In the genomic region with DNA sequence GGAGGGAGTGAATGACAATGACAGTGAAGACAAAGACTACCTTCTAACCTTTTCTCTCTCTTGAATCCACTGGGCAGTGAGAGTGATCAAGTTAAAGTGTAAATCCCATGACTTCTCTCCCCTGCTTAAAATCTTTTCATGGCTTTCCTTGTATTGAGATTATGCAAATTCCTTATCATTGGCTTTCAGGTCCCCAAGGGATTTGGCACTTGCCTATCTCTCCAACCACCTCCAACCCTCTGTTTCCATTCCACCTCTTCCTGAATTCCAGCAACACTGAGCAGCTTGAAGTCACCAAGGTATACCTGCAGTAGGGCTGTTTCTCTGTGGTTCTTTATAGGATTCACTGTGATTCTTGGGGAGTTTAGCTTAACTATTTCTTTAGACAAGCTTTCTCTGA, we compare ENCODE assay signal across 11 cellular contexts. TPM values are rescaled to one million over a fixed set of nuclear protein-coding genes. Genes with fewer than 3 reads are reported as not detected.
DNase-seq lines count a peak whose midpoint lies in the region; ATAC-seq and TF ChIP-seq lines count a peak whose summit lies in the region.
"Had no signal": no experiment of that assay in that cellular context is flagged by ENCODE, and none has a peak within 500 bp of the region (broad histone marks: within the 10 kb centered on the region; RNA-seq: fewer than 3 reads in every experiment).

No MANE protein-coding gene starts in this region.

- peaks cover 6% of the 10 kb centered on the region; the same call in 2 of the 3 replicates for H3K4me1 Mint-ChIP-seq in GM23338
- peaks cover 10 to 20% of the 10 kb centered on the region in 2 experiments for H3K4me1 Mint-ChIP-seq in H9
- H3K4me1 Mint-ChIP-seq in endothelial cell (ENCODE audit: unreplicated experiment): peaks cover 5% of the 10 kb centered on the region
- H3K4me1 Mint-ChIP-seq in activated CD8-positive, alpha-beta memory T cell treated with anti-CD3 and anti-CD28 coated beads, Interleukin-2, amount 10 ng/mL, durations not matched to agents 7 days and 5 days: no peaks in the 10 kb centered on the region
- H3K4me1 Mint-ChIP-seq: CD4-positive, CD25-positive, alpha-beta regulatory T cell had no signal

- H3K9me3 Mint-ChIP-seq in GM23338 (peaks cover 20% of the 10 kb centered on the region), H9 (peaks cover 20% of the 10 kb centered on the region in 2 experiments), endothelial cell (ENCODE audit: unreplicated experiment) (no peaks in the 10 kb centered on the region)
- peaks cover 4% of the 10 kb centered on the region for H3K9me3 Mint-ChIP-seq in activated CD8-positive, alpha-beta memory T cell treated with anti-CD3 and anti-CD28 coated beads, Interleukin-2, amount 10 ng/mL, durations not matched to agents 7 days and 5 days (ENCODE audit: low read depth)

- no peak for TF ChIP-seq CTCF in GM23338 (conservative IDR thresholded peaks at IDR 0.05; ENCODE audit: low read depth in 2 of 2)
- TF ChIP-seq CTCF in H9 (conservative IDR thresholded peaks at IDR 0.05): no peak
- TF ChIP-seq CTCF in endothelial cell (IDR thresholded peaks at IDR 0.05; ENCODE audit: unreplicated experiment): no peak
- TF ChIP-seq CTCF in spleen (IDR thresholded peaks at IDR 0.05 in 8 of 11, conservative IDR thresholded peaks at IDR 0.05 in 3 of 11): no peak

- H3K27ac Mint-ChIP-seq in GM23338 (no peak overlapping the region), H9 (peak overlapping the region in 2 of 3 experiments; percentile 33 to 50; a peak in 2 of 7 replicates), endothelial cell (ENCODE audit: unreplicated experiment) (peak overlapping the region; percentile 64)
- no peak overlapping the region for H3K27ac Mint-ChIP-seq in activated CD8-positive, alpha-beta memory T cell treated with anti-CD3 and anti-CD28 coated beads, Interleukin-2, amount 10 ng/mL, durations not matched to agents 7 days and 5 days

- no peak overlapping the region for H3K4ac ChIP-seq in H9 (ENCODE audit: low read depth, low read length)

- H3K9me2 ChIP-seq in GM23338 (ENCODE audit: insufficient read depth): no peaks in the 10 kb centered on the region

- peak overlapping the region; percentile 84; the same call in 1 of the 2 replicates for H2AFZ ChIP-seq in GM23338
- no peak overlapping the region for H2AFZ ChIP-seq in H9 (ENCODE audit: low read length)

- H4K20me1 ChIP-seq in GM23338 (replicated peaks; ENCODE audit: insufficient read depth) (no peaks in the 10 kb centered on the region), H9 (ENCODE audit: control insufficient read depth, insufficient read depth, insufficient read length) (no peaks in the 10 kb centered on the region)

- no peak overlapping the region for H3K56ac ChIP-seq in H9 (ENCODE audit: insufficient read length, low read depth, low read length)

- no peak overlapping the region for H4K8ac ChIP-seq in H9 (replicated peaks; ENCODE audit: insufficient read length, low read depth, low read length)

- no peak overlapping the region for H3K9ac ChIP-seq in H9 (ENCODE audit: extremely low read depth, insufficient read length, low read length)

- H3K36me3 ChIP-seq in GM23338 (ENCODE audit: insufficient read depth) (peaks cover 8% of the 10 kb centered on the region; the same call in 1 of the 2 replicates), spleen (no peaks in the 10 kb centered on the region)
- H3K36me3 ChIP-seq: BE2C had no signal

- DNase-seq in GM23338 (ENCODE audit: low spot score) (no peak), H9 (no peak), NCI-H526 treated with DMSO at 0.1 percent for 48 hours (lab: John Stamatoyannopoulos, UW) (peak; percentile 26), endothelial cell (ENCODE audit: low spot score) (no peak), iPS-NIHi7 (ENCODE audit: extremely low spot score) (no peak), spleen (no peak)
- no peak for DNase-seq in activated CD8-positive, alpha-beta memory T cell treated with anti-CD3 and anti-CD28 coated beads, Interleukin-2, amount 10 ng/mL, durations not matched to agents 7 days and 5 days
- DNase-seq: BE2C; C1 segment of cervical spinal cord; Caco-2; CD4-positive, CD25-positive, alpha-beta regulatory T cell had no signal

- no peak overlapping the region for H3K14ac ChIP-seq in H9 (ENCODE audit: insufficient read depth, low read length)

- no peaks in the 10 kb centered on the region for H3K23me2 ChIP-seq in H9 (ENCODE audit: insufficient read length, low read depth, low read length, poor library complexity, severe bottlenecking)

- no peak overlapping the region for H2BK120ac ChIP-seq in H9 (ENCODE audit: low read depth, low read length, poor library complexity, severe bottlenecking)

- no peak overlapping the region for H2AK5ac ChIP-seq in H9 (ENCODE audit: insufficient read length, low read length)

- no peak overlapping the region for H4K5ac ChIP-seq in H9 (ENCODE audit: insufficient read length, low read depth, low read length)

- H3K79me2 ChIP-seq in GM23338 (replicated peaks; ENCODE audit: insufficient read depth): no peaks in the 10 kb centered on the region
- no peaks in the 10 kb centered on the region for H3K79me2 ChIP-seq in H9 (ENCODE audit: insufficient read depth, low read length)

- CTCF ChIA-PET in activated CD8-positive, alpha-beta memory T cell treated with anti-CD3 and anti-CD28 coated beads, Interleukin-2, amount 10 ng/mL, durations not matched to agents 7 days and 5 days (lab: Charles Lee): interaction anchor here (1.3 kb wide), 1 partner anchor 12 kb away, joined by 5 read pairs; no protein-coding TSS in a partner anchor

- H3T11ph ChIP-seq in H9 (ENCODE audit: low read length): no peak overlapping the region

- no peak overlapping the region for H2BK12ac ChIP-seq in H9 (ENCODE audit: insufficient read length, low read depth, low read length)

- H2BK20ac ChIP-seq in H9 (ENCODE audit: low read depth, low read length, poor library complexity, severe bottlenecking): no peak overlapping the region

- H3K4me3 ChIP-seq in GM23338: no peak overlapping the region
- H3K4me3 ChIP-seq in spleen: no peak overlapping the region

- H2BK15ac ChIP-seq in H9 (ENCODE audit: low read depth, low read length): no peak overlapping the region

- no peaks in the 10 kb centered on the region for H3F3A ChIP-seq in GM23338 (replicated peaks; ENCODE audit: low read depth)

- no peak overlapping the region for H3K23ac ChIP-seq in H9 (ENCODE audit: insufficient read length, low read depth, low read length)

- H3K27me3 Mint-ChIP-seq in GM23338 (ENCODE audit: insufficient read depth, low read depth, poor library complexity): peaks cover 2% of the 10 kb centered on the region
- no peaks in the 10 kb centered on the region for H3K27me3 Mint-ChIP-seq in H9 (ENCODE audit: low read depth)
- H3K27me3 Mint-ChIP-seq in endothelial cell (ENCODE audit: unreplicated experiment): peaks cover 1% of the 10 kb centered on the region
- H3K27me3 Mint-ChIP-seq in activated CD8-positive, alpha-beta memory T cell treated with anti-CD3 and anti-CD28 coated beads, Interleukin-2, amount 10 ng/mL, durations not matched to agents 7 days and 5 days: peaks cover 20% of the 10 kb centered on the region

- H3K4me3 Mint-ChIP-seq in GM23338: no peak overlapping the region
- H3K4me3 Mint-ChIP-seq in H9: no peak overlapping the region
- H3K4me3 Mint-ChIP-seq in endothelial cell (ENCODE audit: unreplicated experiment): no peak overlapping the region
- no peak overlapping the region for H3K4me3 Mint-ChIP-seq in activated CD8-positive, alpha-beta memory T cell treated with anti-CD3 and anti-CD28 coated beads, Interleukin-2, amount 10 ng/mL, durations not matched to agents 7 days and 5 days
- H3K4me3 Mint-ChIP-seq: CD4-positive, CD25-positive, alpha-beta regulatory T cell had no signal

- H4K91ac ChIP-seq in H9 (ENCODE audit: insufficient read length, low read depth, low read length): no peak overlapping the region

- no peak for TF ChIP-seq POLR2A in spleen (IDR thresholded peaks at IDR 0.05)

- ATAC-seq in GM23338: no peak
- no peak for ATAC-seq in activated CD8-positive, alpha-beta memory T cell treated with anti-CD3 and anti-CD28 coated beads, Interleukin-2, amount 10 ng/mL, durations not matched to agents 7 days and 5 days

- H3K18ac ChIP-seq in H9 (ENCODE audit: insufficient read length, low read depth, low read length): no peak overlapping the region

- H3K27me3 ChIP-seq in GM23338 (ENCODE audit: insufficient read depth) (no peaks in the 10 kb centered on the region), H9 (ENCODE audit: insufficient read depth, low read length) (no peaks in the 10 kb centered on the region), spleen (replicated peaks in 1 of 7) (peaks cover 0 to 4% (median 0%) of the 10 kb centered on the region in 7 donors)
- H3K27me3 ChIP-seq: BE2C had no signal

- H2BK5ac ChIP-seq in H9 (ENCODE audit: insufficient read length, low read length): no peak overlapping the region

- H3K79me1 ChIP-seq in H9 (ENCODE audit: insufficient read depth, low read depth, low read length, poor library complexity, severe bottlenecking): no peaks in the 10 kb centered on the region

- H3K36me3 Mint-ChIP-seq in GM23338 (ENCODE audit: low read depth) (peaks cover 12% of the 10 kb centered on the region), H9 (ENCODE audit: insufficient read depth in 1 of 3, low read depth in 3 of 3) (peaks cover 5 to 17% (median 5%) of the 10 kb centered on the region in 3 experiments), endothelial cell (ENCODE audit: low read depth, unreplicated experiment) (peaks cover 4% of the 10 kb centered on the region)
- no peaks in the 10 kb centered on the region for H3K36me3 Mint-ChIP-seq in activated CD8-positive, alpha-beta memory T cell treated with anti-CD3 and anti-CD28 coated beads, Interleukin-2, amount 10 ng/mL, durations not matched to agents 7 days and 5 days
- H3K36me3 Mint-ChIP-seq: CD4-positive, CD25-positive, alpha-beta regulatory T cell had no signal

- intact Hi-C loops in spleen (cut with DNase I; ENCODE audit: low total_unique reads): no loop called here

- H3K4me2 ChIP-seq in GM23338 (no peak overlapping the region), H9 (ENCODE audit: insufficient read depth, insufficient read length, low read length) (no peak overlapping the region)

- H3K27ac ChIP-seq in GM23338 (ENCODE audit: low read depth): no peak overlapping the region
- no peak overlapping the region for H3K27ac ChIP-seq in H9 (ENCODE audit: insufficient read length, low read depth, low read length)
- H3K27ac ChIP-seq in spleen: no peak overlapping the region

- peaks cover 6% of the 10 kb centered on the region for H3K4me1 ChIP-seq in GM23338 (ENCODE audit: insufficient read depth)
- no peaks in the 10 kb centered on the region for H3K4me1 ChIP-seq in H9 (ENCODE audit: insufficient read depth, low read length)
- H3K4me1 ChIP-seq in spleen: no peaks in the 10 kb centered on the region
- H3K4me1 ChIP-seq: BE2C, Caco-2 had no signal

- H3K9me3 ChIP-seq in H9 (ENCODE audit: control insufficient read depth, low read depth, low read length): no peaks in the 10 kb centered on the region
- H3K9me3 ChIP-seq in spleen: peaks cover 0 to 10% (median 0%) of the 10 kb centered on the region in 8 donors
- H3K9me3 ChIP-seq: BE2C, Caco-2 had no signal

RNA-seq across cellular contexts. Expression of gene DEK, which starts 48.0 kb away (rescaled TPM):
- total RNA-seq in GM23338 (2014; rRNA removed; shearing (Covaris generic)): 213 and 218 TPM in 2 replicates
- polyA plus RNA-seq in GM23338 (2016; fragmentation: Nextera tagmentation; extraction: Ambion mirVana) (516 and 582 TPM in 2 replicates), spleen (10 to 100 TPM; 27.4 to 52.4 (median 43.1) TPM)
- total RNA-seq in H9 (2021) (216 and 217 TPM in 2 replicates), endothelial cell (ENCODE audit: unreplicated experiment) (61.2 TPM), spleen (100 to 1,000 TPM in 2 of 7 donors, 10 to 100 TPM in 5; 67.4 to 133 (median 79.3) TPM)
- 100 to 1,000 TPM; 209 to 218 TPM for total RNA-seq in activated CD8-positive, alpha-beta memory T cell treated with anti-CD3 and anti-CD28 coated beads, Interleukin-2, amount 10 ng/mL, durations not matched to agents 7 days and 5 days

Comparison
In these comparisons a context has a peak if more than half of its experiments do, and no peak if none do; other contexts are left out.
1. H3K27ac Mint-ChIP-seq: peak in H9 (2 of 3) and endothelial cell (single experiment); none in GM23338 (single experiment) and activated CD8-positive, alpha-beta memory T cell treated with anti-CD3 and anti-CD28 coated beads, Interleukin-2, amount 10 ng/mL, durations not matched to agents 7 days and 5 days (single experiment).